9 cellular contexts compared by ENCODE assay signal in genomic region chr11:34052608-34053160, GRCh38. TPM values are rescaled to one million over a fixed set of nuclear protein-coding genes. Genes with fewer than 3 reads are reported as not detected.
DNase-seq lines count a peak whose midpoint lies in the region; FAIRE-seq and TF ChIP-seq lines count a peak whose summit lies in the region.
"Had no signal": no experiment of that assay in that cellular context is flagged by ENCODE, and none has a peak within 500 bp of the region (broad histone marks: within the 10 kb centered on the region; RNA-seq: fewer than 3 reads in every experiment).

No MANE protein-coding gene starts in this region.

- DNase-seq in DMS79 (lab: John Stamatoyannopoulos, UW) (peak; percentile 28), DMS79 treated with DMSO at 0.1 percent for 48 hours (lab: John Stamatoyannopoulos, UW) (no peak), MM.1S (peak; percentile 16), hepatic stellate cell (ENCODE audit: low spot score) (peak; percentile 14), NCI-H2029 (lab: John Stamatoyannopoulos, UW) (no peak), RCC 7860 (ENCODE audit: low spot score) (no peak)

- peak overlapping the region; percentile 99 for H3K27ac Mint-ChIP-seq in activated naive CD4-positive, alpha-beta T cell treated with anti-CD3 and anti-CD28 coated beads, Interleukin-2, amount 50 U/mL, for 24 hours

- no peak for TF ChIP-seq CTCF in MM.1S (IDR thresholded peaks at IDR 0.05; ENCODE audit: low read length)

- H3K9ac ChIP-seq in MM.1S (ENCODE audit: low read length) (peak overlapping the region; percentile 98), skeletal muscle satellite cell (ENCODE audit: low read depth, low read length) (peak overlapping the region; percentile 99)

- peak overlapping the region; percentile 99 for H3K4me3 Mint-ChIP-seq in activated naive CD4-positive, alpha-beta T cell treated with anti-CD3 and anti-CD28 coated beads, Interleukin-2, amount 50 U/mL, for 24 hours

- H3K79me2 ChIP-seq in MM.1S (ENCODE audit: low read length), result peaks cover 56% of the 10 kb centered on the region

- H3K36me3 ChIP-seq in MM.1S (replicated peaks; ENCODE audit: insufficient read depth, low read length), result peaks cover 5% of the 10 kb centered on the region
- peaks cover 15% of the 10 kb centered on the region for H3K36me3 ChIP-seq in skeletal muscle satellite cell (ENCODE audit: insufficient read depth, low read length)

- H3K4me2 ChIP-seq in MM.1S (ENCODE audit: low read depth, low read length), result peak overlapping the region; percentile 64
- peak overlapping the region; percentile 89 for H3K4me2 ChIP-seq in skeletal muscle satellite cell (ENCODE audit: low read length)

- H3K36me3 Mint-ChIP-seq in activated naive CD4-positive, alpha-beta T cell treated with anti-CD3 and anti-CD28 coated beads, Interleukin-2, amount 50 U/mL, for 24 hours, result peaks cover 6% of the 10 kb centered on the region

- H3F3A ChIP-seq in MM.1S (ENCODE audit: insufficient read depth, low read length), result peaks cover 16% of the 10 kb centered on the region

- H4K20me1 ChIP-seq in MM.1S (ENCODE audit: insufficient read depth, low read length), result peaks cover 35% of the 10 kb centered on the region

- H2AFZ ChIP-seq in MM.1S (ENCODE audit: low read length), result peak overlapping the region; percentile 8; the same call in 1 of the 2 replicates

- H3K9me3 Mint-ChIP-seq in activated naive CD4-positive, alpha-beta T cell treated with anti-CD3 and anti-CD28 coated beads, Interleukin-2, amount 50 U/mL, for 24 hours, result no peaks in the 10 kb centered on the region

- H3K27me3 Mint-ChIP-seq in activated naive CD4-positive, alpha-beta T cell treated with anti-CD3 and anti-CD28 coated beads, Interleukin-2, amount 50 U/mL, for 24 hours, result no peaks in the 10 kb centered on the region

- no peaks in the 10 kb centered on the region for H3K9me2 ChIP-seq in MM.1S (replicated peaks; ENCODE audit: insufficient read depth, low read length)

- no peaks in the 10 kb centered on the region for H3K27me3 ChIP-seq in MM.1S (replicated peaks; ENCODE audit: insufficient read depth, low read length)
- H3K27me3 ChIP-seq in skeletal muscle satellite cell (ENCODE audit: control insufficient read depth, insufficient read depth, low read length), result no peaks in the 10 kb centered on the region

- peak overlapping the region; percentile 92 for H3K27ac ChIP-seq in MM.1S (ENCODE audit: low read length)

- H3K4me1 ChIP-seq in MM.1S (ENCODE audit: low read length) (peaks cover 19% of the 10 kb centered on the region; the same call in 1 of the 2 replicates), skeletal muscle satellite cell (ENCODE audit: control insufficient read depth, insufficient read depth, low read length) (peaks cover 35% of the 10 kb centered on the region)

- H3K4me3 ChIP-seq in MM.1S (ENCODE audit: low read length) (peak overlapping the region; percentile 96), skeletal muscle satellite cell (ENCODE audit: low read length) (peak overlapping the region; percentile 91)

- H3K4me1 Mint-ChIP-seq in activated naive CD4-positive, alpha-beta T cell treated with anti-CD3 and anti-CD28 coated beads, Interleukin-2, amount 50 U/mL, for 24 hours, result peaks cover 23% of the 10 kb centered on the region

- FAIRE-seq in RCC 7860 (lab: Jason Lieb, UNC), result no peak
- FAIRE-seq: frontal cortex had no signal

- H3K9me3 ChIP-seq in MM.1S (replicated peaks; ENCODE audit: insufficient read depth, low read length), result no peaks in the 10 kb centered on the region
- no peaks in the 10 kb centered on the region for H3K9me3 ChIP-seq in skeletal muscle satellite cell (replicated peaks; ENCODE audit: low read length)

RNA-seq across cellular contexts. Expression of gene CAPRIN1, which starts 1.2 kb away (rescaled TPM):
- 201 and 213 TPM in 2 replicates for total RNA-seq in skeletal muscle satellite cell (2012; rRNA removed)

RNA-seq across cellular contexts. Expression of gene NAT10, which starts 52.7 kb away (rescaled TPM):
- total RNA-seq in skeletal muscle satellite cell (2012; rRNA removed), result 47.4 and 50.5 TPM in 2 replicates

Comparison
In these comparisons a context has a peak if more than half of its experiments do, and no peak if none do; other contexts are left out.
1. DNase-seq: peak in DMS79 (single experiment), MM.1S (single experiment) and hepatic stellate cell (single experiment); none in DMS79 treated with DMSO at 0.1 percent for 48 hours (single experiment), NCI-H2029 (single experiment) and RCC 7860 (single experiment).